ENCODE assay signal across 10 cellular contexts in genomic region chr19:13610042-13610691, GRCh38.
A peak's percentile ranks its signal among the peaks of the same experiment; 100 is the strongest.
DNase-seq lines count a peak whose midpoint lies in the region; ATAC-seq and TF ChIP-seq lines count a peak whose summit lies in the region.
"Had no signal": no experiment of that assay in that cellular context is flagged by ENCODE, and none has a peak within 500 bp of the region (broad histone marks: within the 10 kb centered on the region; RNA-seq: fewer than 3 reads in every experiment).

No MANE protein-coding gene starts in this region.

- no peak overlapping the region for H2AFZ ChIP-seq in hepatocyte

- H3K36me3 ChIP-seq in DOHH2 (ENCODE audit: control insufficient read depth, low read length) (no peaks in the 10 kb centered on the region), hepatocyte (replicated peaks; ENCODE audit: insufficient read depth, low read depth) (no peaks in the 10 kb centered on the region)

- no peak overlapping the region for H3K27ac Mint-ChIP-seq in CD4-positive, alpha-beta T cell

- intact Hi-C loops in CD4-positive, alpha-beta T cell (cut with DNase I, micrococcal nuclease), result no loop called here

- CTCF ChIA-PET in CD4-positive, alpha-beta T cell (lab: Charles Lee), result no interaction called here

- 26% methylated on average over 15 of the region's 15 CpGs for WGBS in hepatocyte (ENCODE audit: low lambda C conversion rate, missing lambda C conversion rate)

- H3K27ac ChIP-seq in DOHH2 (ENCODE audit: low read depth, low read length) (no peak overlapping the region), hepatocyte (no peak overlapping the region)
- H3K27ac ChIP-seq in CD4-positive, alpha-beta T cell (ENCODE audit: low read depth, low read length), result no peak overlapping the region

- peak; percentile 15 for TF ChIP-seq CTCF in DOHH2 (IDR thresholded peaks at IDR 0.05; ENCODE audit: low read depth, low read length, poor library complexity, severe bottlenecking)
- peak; percentile 11 for TF ChIP-seq CTCF in hepatocyte (IDR thresholded peaks at IDR 0.05; ENCODE audit: poor library complexity)
- TF ChIP-seq CTCF in CD4-positive, alpha-beta T cell (IDR thresholded peaks at IDR 0.05), result no peak

- no peaks in the 10 kb centered on the region for H3K36me3 Mint-ChIP-seq in CD4-positive, alpha-beta T cell (ENCODE audit: low read depth)
- H3K36me3 Mint-ChIP-seq: naive thymus-derived CD8-positive, alpha-beta T cell had no signal

- no peaks in the 10 kb centered on the region for H3K9me3 Mint-ChIP-seq in CD4-positive, alpha-beta T cell
- H3K9me3 Mint-ChIP-seq: naive thymus-derived CD8-positive, alpha-beta T cell had no signal

- H3K9me2 ChIP-seq in DOHH2 (replicated peaks; ENCODE audit: control insufficient read depth, low read length) (no peaks in the 10 kb centered on the region), hepatocyte (replicated peaks; ENCODE audit: insufficient read depth) (no peaks in the 10 kb centered on the region)

- peaks cover 32% of the 10 kb centered on the region for H3K27me3 Mint-ChIP-seq in CD4-positive, alpha-beta T cell

- H4K20me1 ChIP-seq in DOHH2 (ENCODE audit: control insufficient read depth, insufficient read depth, low read depth, low read length) (no peaks in the 10 kb centered on the region), hepatocyte (ENCODE audit: insufficient read depth, poor library complexity, severe bottlenecking) (no peaks in the 10 kb centered on the region)

- H3K4me1 ChIP-seq in DOHH2 (ENCODE audit: control insufficient read depth, low read length) (no peaks in the 10 kb centered on the region), hepatocyte (ENCODE audit: insufficient read depth) (no peaks in the 10 kb centered on the region)

- DNase-seq in NCI-H1105 treated with DMSO at 0.1 percent for 48 hours (lab: John Stamatoyannopoulos, UW) (peak; percentile 98), NCI-H748 treated with DMSO at 0.1 percent for 48 hours (lab: John Stamatoyannopoulos, UW) (peak; percentile 99), hepatocyte (ENCODE audit: low spot score) (peak; percentile 32), NCI-H1048 (lab: John Stamatoyannopoulos, UW) (no peak)
- DNase-seq in CD4-positive, alpha-beta T cell, result no peak
- DNase-seq in stimulated activated CD4-positive, alpha-beta T cell treated with anti-CD3 and anti-CD28 coated beads, Interleukin-12 subunit alpha, Interleukin-12 subunit beta, amount 100 ng/mL, for 4 hours, result no peak
- DNase-seq: erythroblast; naive thymus-derived CD8-positive, alpha-beta T cell had no signal

- no peak overlapping the region for H3K4me2 ChIP-seq in DOHH2 (ENCODE audit: low read length)
- no peak overlapping the region for H3K4me2 ChIP-seq in hepatocyte

- POLR2A ChIA-PET in CD4-positive, alpha-beta T cell (lab: Charles Lee), result no interaction called here

- no peak overlapping the region for H3K4me3 Mint-ChIP-seq in CD4-positive, alpha-beta T cell

- no peaks in the 10 kb centered on the region for H3F3A ChIP-seq in DOHH2 (ENCODE audit: control insufficient read depth, insufficient read depth)

- H3K4me3 ChIP-seq in DOHH2 (ENCODE audit: low read length) (no peak overlapping the region), hepatocyte (no peak overlapping the region)

- H3K27me3 ChIP-seq in DOHH2 (ENCODE audit: control insufficient read depth, low read length) (no peaks in the 10 kb centered on the region; the same call in 1 of the 2 replicates), hepatocyte (no peaks in the 10 kb centered on the region)
- H3K27me3 ChIP-seq in CD4-positive, alpha-beta T cell (ENCODE audit: control insufficient read depth, insufficient read depth, low read length), result no peaks in the 10 kb centered on the region

- ATAC-seq in CD4-positive, alpha-beta T cell (ENCODE audit: poor library complexity), result no peak
- no peak for ATAC-seq in HG02763 (IDR thresholded peaks at IDR 0.05; ENCODE audit: unreplicated experiment)

- H3K4me1 Mint-ChIP-seq in CD4-positive, alpha-beta T cell (ENCODE audit: low read depth), result peaks cover 9% of the 10 kb centered on the region

- H3K79me2 ChIP-seq in DOHH2 (ENCODE audit: control insufficient read depth, low read length), result no peaks in the 10 kb centered on the region
- H3K79me2 ChIP-seq in hepatocyte, result no peaks in the 10 kb centered on the region

- H3K9me3 ChIP-seq in DOHH2 (ENCODE audit: control insufficient read depth, insufficient read depth, low read length), result no peaks in the 10 kb centered on the region
- H3K9me3 ChIP-seq in hepatocyte (ENCODE audit: low read depth), result no peaks in the 10 kb centered on the region
- no peaks in the 10 kb centered on the region for H3K9me3 ChIP-seq in CD4-positive, alpha-beta T cell (ENCODE audit: control insufficient read depth, low read length)

Comparison
In these comparisons a context has a peak if more than half of its experiments do, and no peak if none do; other contexts are left out.
1. DNase-seq: peak in NCI-H1105 treated with DMSO at 0.1 percent for 48 hours (single experiment), NCI-H748 treated with DMSO at 0.1 percent for 48 hours (single experiment) and hepatocyte (single experiment); none in CD4-positive, alpha-beta T cell (0 of 10), NCI-H1048 (single experiment) and stimulated activated CD4-positive, alpha-beta T cell treated with anti-CD3 and anti-CD28 coated beads, Interleukin-12 subunit alpha, Interleukin-12 subunit beta, amount 100 ng/mL, for 4 hours (single experiment).